Comparison of ENCODE assay signal across 19 cellular contexts in genomic region chr2:186130678-186131511, GRCh38.
DNase-seq lines count a peak whose midpoint lies in the region; TF ChIP-seq lines count a peak whose summit lies in the region.
"Had no signal": no experiment of that assay in that cellular context is flagged by ENCODE, and none has a peak within 500 bp of the region (broad histone marks: within the 10 kb centered on the region; RNA-seq: fewer than 3 reads in every experiment).

No MANE protein-coding gene starts in this region.

- H3K14ac ChIP-seq in H9 (ENCODE audit: insufficient read depth, low read length): no peak overlapping the region

- H2BK120ac ChIP-seq in H9 (ENCODE audit: low read depth, low read length, poor library complexity, severe bottlenecking): no peak overlapping the region

- no peak overlapping the region for H4K91ac ChIP-seq in H9 (ENCODE audit: insufficient read length, low read depth, low read length)

- peaks cover 10% of the 10 kb centered on the region for H3F3A ChIP-seq in SK-N-SH (replicated peaks; ENCODE audit: insufficient read depth)

- H2AFZ ChIP-seq in H9 (ENCODE audit: low read length) (no peak overlapping the region), SK-N-SH (ENCODE audit: low read depth) (no peak overlapping the region)

- no peak overlapping the region for H3K23ac ChIP-seq in H9 (ENCODE audit: insufficient read length, low read depth, low read length)

- H3K9me3 ChIP-seq in H9 (ENCODE audit: control insufficient read depth, low read depth, low read length): no peaks in the 10 kb centered on the region
- no peaks in the 10 kb centered on the region for H3K9me3 ChIP-seq in SK-N-SH
- H3K9me3 ChIP-seq: colonic mucosa, left lung, sigmoid colon had no signal

- H3K9me3 Mint-ChIP-seq in H9 (no peaks in the 10 kb centered on the region), nephron (no peaks in the 10 kb centered on the region), glutamatergic neuron (ENCODE audit: unreplicated experiment) (peaks cover 3% of the 10 kb centered on the region)
- H3K9me3 Mint-ChIP-seq: activated CD4-positive, alpha-beta T cell treated with anti-CD3 and anti-CD28 coated beads, Interleukin-2, amount 10 ng/mL, durations not matched to agents 7 days and 5 days had no signal

- no peaks in the 10 kb centered on the region for H3K36me3 ChIP-seq in SK-N-SH (replicated peaks in 1 of 2; ENCODE audit: control insufficient read depth in 1 of 2, insufficient read depth in 2 of 2, low read length in 1 of 2)
- H3K36me3 ChIP-seq: colonic mucosa, left lung, sigmoid colon had no signal

- H3K27ac ChIP-seq in H9 (ENCODE audit: insufficient read length, low read depth, low read length): no peak overlapping the region
- H3K27ac ChIP-seq in SK-N-SH (ENCODE audit: low read depth in 2 of 2, low read length in 1 of 2): peak overlapping the region in 1 of 2 experiments; percentile 62; a peak in 3 of 4 replicates
- H3K27ac ChIP-seq: C4-2B, colonic mucosa, left lung, RWPE1, sigmoid colon had no signal

- no peak overlapping the region for H2BK12ac ChIP-seq in H9 (ENCODE audit: insufficient read length, low read depth, low read length)

- no peak for TF ChIP-seq CTCF in H9 (conservative IDR thresholded peaks at IDR 0.05)
- TF ChIP-seq CTCF in SK-N-SH (IDR thresholded peaks at IDR 0.05): no peak
- no peak for TF ChIP-seq CTCF in nephron (IDR thresholded peaks at IDR 0.05; ENCODE audit: unreplicated experiment in 3 of 3)
- TF ChIP-seq CTCF in glutamatergic neuron (IDR thresholded peaks at IDR 0.05; ENCODE audit: partially characterized antibody, unreplicated experiment): no peak

- H3K4me3 Mint-ChIP-seq in H9: no peak overlapping the region
- H3K4me3 Mint-ChIP-seq in nephron: no peak overlapping the region
- H3K4me3 Mint-ChIP-seq in glutamatergic neuron (ENCODE audit: unreplicated experiment): no peak overlapping the region
- H3K4me3 Mint-ChIP-seq: activated CD4-positive, alpha-beta T cell treated with anti-CD3 and anti-CD28 coated beads, Interleukin-2, amount 10 ng/mL, durations not matched to agents 7 days and 5 days; naive thymus-derived CD8-positive, alpha-beta T cell had no signal

- H3K18ac ChIP-seq in H9 (ENCODE audit: insufficient read length, low read depth, low read length): no peak overlapping the region

- H2BK15ac ChIP-seq in H9 (ENCODE audit: low read depth, low read length): no peak overlapping the region

- H3K79me2 ChIP-seq in H9 (ENCODE audit: insufficient read depth, low read length) (no peaks in the 10 kb centered on the region), SK-N-SH (ENCODE audit: insufficient read depth) (no peaks in the 10 kb centered on the region)

- no peak overlapping the region for H3K4me3 ChIP-seq in SK-N-SH (ENCODE audit: low read depth in 2 of 2, low read length in 1 of 2)
- H3K4me3 ChIP-seq: colonic mucosa, left lung, sigmoid colon had no signal

- peak overlapping the region; percentile 5 to 96 (median 21); a peak in 5 of 7 replicates for H3K27ac Mint-ChIP-seq in H9
- peak overlapping the region; percentile 15 to 80 (median 37) for H3K27ac Mint-ChIP-seq in nephron
- H3K27ac Mint-ChIP-seq in glutamatergic neuron (ENCODE audit: unreplicated experiment): no peak overlapping the region
- H3K27ac Mint-ChIP-seq: activated CD4-positive, alpha-beta T cell treated with anti-CD3 and anti-CD28 coated beads, Interleukin-2, amount 10 ng/mL, durations not matched to agents 7 days and 5 days; naive thymus-derived CD8-positive, alpha-beta T cell had no signal

- no peak; a peak in 1 of 4 replicates for TF ChIP-seq EP300 in SK-N-SH (IDR thresholded peaks at IDR 0.05; ENCODE audit: borderline replicate concordance in 1 of 2, low read depth in 1 of 2, low read length in 1 of 2)

- H3K56ac ChIP-seq in H9 (ENCODE audit: insufficient read length, low read depth, low read length): no peak overlapping the region

- H4K5ac ChIP-seq in H9 (ENCODE audit: insufficient read length, low read depth, low read length): no peak overlapping the region

- H3T11ph ChIP-seq in H9 (ENCODE audit: low read length): no peak overlapping the region

- CTCF ChIA-PET in SK-N-SH (lab: Yijun Ruan, JAX): no interaction called here

- no peaks in the 10 kb centered on the region for H4K20me1 ChIP-seq in H9 (ENCODE audit: control insufficient read depth, insufficient read depth, insufficient read length)
- H4K20me1 ChIP-seq in SK-N-SH (ENCODE audit: insufficient read depth): no peaks in the 10 kb centered on the region

- DNase-seq in H9: no peak
- peak; percentile 93 for DNase-seq in NCI-H2081 treated with DMSO at 0.1 percent for 48 hours (lab: John Stamatoyannopoulos, UW)
- no peak for DNase-seq in SK-N-SH
- no peak for DNase-seq in HCEC 1CT
- DNase-seq in NOMO-1 (lab: John Stamatoyannopoulos, UW; ENCODE audit: unreplicated experiment in 2 of 2): no peak
- DNase-seq in D341Med (ENCODE audit: low spot score): no peak
- DNase-seq in glutamatergic neuron: no peak
- DNase-seq: activated CD4-positive, alpha-beta T cell treated with anti-CD3 and anti-CD28 coated beads, Interleukin-2, amount 10 ng/mL, durations not matched to agents 7 days and 5 days; activated T-cell treated with anti-CD3 and anti-CD28 coated beads, Interleukin-2, amount 50 U/mL, for 48 hours; colonic mucosa; hippocampal formation; KG1; left lung; naive thymus-derived CD8-positive, alpha-beta T cell; sigmoid colon; stimulated activated naive CD4-positive, alpha-beta T cell had no signal

- H2AK5ac ChIP-seq in H9 (ENCODE audit: insufficient read length, low read length): no peak overlapping the region

- no peak overlapping the region for H3K9ac ChIP-seq in H9 (ENCODE audit: extremely low read depth, insufficient read length, low read length)
- no peak overlapping the region for H3K9ac ChIP-seq in SK-N-SH

- H3K4me1 Mint-ChIP-seq in H9 (peaks cover 41 to 49% of the 10 kb centered on the region in 2 experiments), nephron (peaks cover 45% of the 10 kb centered on the region), glutamatergic neuron (ENCODE audit: low read depth, unreplicated experiment) (peaks cover 3% of the 10 kb centered on the region)
- H3K4me1 Mint-ChIP-seq: activated CD4-positive, alpha-beta T cell treated with anti-CD3 and anti-CD28 coated beads, Interleukin-2, amount 10 ng/mL, durations not matched to agents 7 days and 5 days had no signal

- TF ChIP-seq RAD21 in SK-N-SH (IDR thresholded peaks at IDR 0.05; ENCODE audit: low read length): no peak

- no peaks in the 10 kb centered on the region for H3K27me3 ChIP-seq in H9 (ENCODE audit: insufficient read depth, low read length)
- H3K27me3 ChIP-seq in SK-N-SH (ENCODE audit: insufficient read depth): no peaks in the 10 kb centered on the region
- H3K27me3 ChIP-seq: colonic mucosa, left lung, sigmoid colon had no signal

- no peaks in the 10 kb centered on the region for H3K27me3 Mint-ChIP-seq in H9 (ENCODE audit: low read depth)
- no peaks in the 10 kb centered on the region for H3K27me3 Mint-ChIP-seq in nephron (ENCODE audit: low read depth)
- no peaks in the 10 kb centered on the region for H3K27me3 Mint-ChIP-seq in glutamatergic neuron (ENCODE audit: unreplicated experiment)
- H3K27me3 Mint-ChIP-seq: activated CD4-positive, alpha-beta T cell treated with anti-CD3 and anti-CD28 coated beads, Interleukin-2, amount 10 ng/mL, durations not matched to agents 7 days and 5 days; naive thymus-derived CD8-positive, alpha-beta T cell had no signal

- H2BK20ac ChIP-seq in H9 (ENCODE audit: low read depth, low read length, poor library complexity, severe bottlenecking): no peak overlapping the region

- H2BK5ac ChIP-seq in H9 (ENCODE audit: insufficient read length, low read length): no peak overlapping the region

- peaks cover 9% of the 10 kb centered on the region; the same call in 1 of the 2 replicates for H3K4me1 ChIP-seq in H9 (ENCODE audit: insufficient read depth, low read length)
- no peaks in the 10 kb centered on the region; a peak in 1 of 4 replicates for H3K4me1 ChIP-seq in SK-N-SH (ENCODE audit: control insufficient read depth in 1 of 2, insufficient read depth in 2 of 2, low read depth in 1 of 2, low read length in 1 of 2)
- H3K4me1 ChIP-seq: colonic mucosa, left lung had no signal

- no peaks in the 10 kb centered on the region for H3K9me2 ChIP-seq in SK-N-SH

- no peak overlapping the region for H3K4ac ChIP-seq in H9 (ENCODE audit: low read depth, low read length)

- no peak overlapping the region for H4K8ac ChIP-seq in H9 (replicated peaks; ENCODE audit: insufficient read length, low read depth, low read length)

- no peaks in the 10 kb centered on the region for H3K79me1 ChIP-seq in H9 (ENCODE audit: insufficient read depth, low read depth, low read length, poor library complexity, severe bottlenecking)

- POLR2A ChIA-PET in SK-N-SH (lab: Yijun Ruan, JAX): no interaction called here

- H3K4me2 ChIP-seq in H9 (ENCODE audit: insufficient read depth, insufficient read length, low read length): no peak overlapping the region
- peak overlapping the region; percentile 47; the same call in 1 of the 2 replicates for H3K4me2 ChIP-seq in SK-N-SH

- H3K23me2 ChIP-seq in H9 (ENCODE audit: insufficient read length, low read depth, low read length, poor library complexity, severe bottlenecking): no peaks in the 10 kb centered on the region

- H3K36me3 Mint-ChIP-seq in H9 (ENCODE audit: insufficient read depth in 1 of 3, low read depth in 3 of 3): peaks cover 0 to 5% (median 0%) of the 10 kb centered on the region in 3 experiments; a peak in 1 of 7 replicates
- no peaks in the 10 kb centered on the region for H3K36me3 Mint-ChIP-seq in nephron (ENCODE audit: low read depth)
- H3K36me3 Mint-ChIP-seq in glutamatergic neuron (ENCODE audit: unreplicated experiment): no peaks in the 10 kb centered on the region

- no CpG with 5 or more reads among the region's 3 CpGs for WGBS in H9 (ENCODE audit: extremely low coverage, insufficient read length, low lambda C conversion rate)
- 58% methylated on average over 3 of the region's 3 CpGs for WGBS in SK-N-SH (ENCODE audit: low lambda C conversion rate)

TF ChIP-seq in SK-N-SH, 30 proteins besides CTCF, POLR2A, EP300 and RAD21:
- TF ChIP-seq PBX3 (IDR thresholded peaks at IDR 0.05) (0 out of 2 replicates have a peak, but pooled peaks have one; percentile 7), SIN3A (IDR thresholded peaks at IDR 0.05; ENCODE audit: borderline replicate concordance, low read depth, low read length) (no peak)
